ENCODE assay signal across 26 cellular contexts in the genomic region with DNA sequence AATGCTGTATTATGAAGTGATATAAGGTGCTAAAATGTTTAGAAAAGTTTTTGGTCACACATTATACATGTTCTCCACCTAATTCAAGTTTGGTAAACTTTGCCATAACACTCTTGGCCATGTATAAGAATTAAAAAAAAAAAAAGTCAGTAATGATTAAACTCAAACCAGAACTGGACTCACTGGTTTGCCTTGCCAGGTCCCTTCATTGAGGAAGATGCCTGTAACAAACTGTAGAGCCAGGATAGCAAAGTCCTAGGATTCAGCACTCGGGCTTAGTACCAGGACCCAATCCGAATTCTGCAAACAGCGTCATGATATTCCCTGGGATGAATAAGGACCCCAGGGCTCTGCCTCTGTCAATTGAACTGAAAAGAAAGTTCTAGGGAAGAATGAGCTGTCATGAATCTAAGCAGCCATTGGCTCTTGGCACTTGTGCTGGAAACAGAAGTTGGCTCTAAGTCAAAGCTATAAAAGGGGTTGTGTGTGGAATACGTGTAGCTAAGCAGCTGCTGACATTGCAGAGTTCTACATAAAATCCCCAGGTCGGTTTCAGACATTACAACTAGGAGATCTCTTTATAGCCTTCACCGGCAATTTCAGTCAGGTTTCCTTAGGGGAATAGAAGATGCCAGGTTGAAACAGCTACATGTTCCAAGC.
A peak's percentile ranks its signal among the peaks of the same experiment; 100 is the strongest.
DNase-seq lines count a peak whose midpoint lies in the region; ATAC-seq, FAIRE-seq and TF ChIP-seq lines count a peak whose summit lies in the region.
"Had no signal": no experiment of that assay in that cellular context is flagged by ENCODE, and none has a peak within 500 bp of the region (broad histone marks: within the 10 kb centered on the region; RNA-seq: fewer than 3 reads in every experiment).

No MANE protein-coding gene starts in this region.

- no peaks in the 10 kb centered on the region for H3K79me2 ChIP-seq in fibroblast of lung (ENCODE audit: control insufficient read depth, insufficient read depth, low read length)

- intact Hi-C loops in left ventricle myocardium superior (cut with micrococcal nuclease) = no loop called here
- intact Hi-C loops in left cardiac atrium (cut with DNase I) = loop anchor here in 1 of 2 donors (10.0 kb wide), 2 partner anchors 720 to 750 kb away; no protein-coding TSS in a partner anchor
- intact Hi-C loops in pancreas (cut with DNase I) = no loop called here

- H3K4me1 ChIP-seq in fibroblast of lung (ENCODE audit: control insufficient read depth, extremely low read depth, insufficient read depth, low read length) (no peaks in the 10 kb centered on the region), pancreas (peaks cover 0 to 18% (median 14%) of the 10 kb centered on the region in 3 donors)

- 43 to 46% methylated on average over 6 of the region's 6 CpGs for WGBS in pancreas, 2 donors

- DNase-seq in left ventricle myocardium superior (no peak), left cardiac atrium (no peak), fibroblast of lung (ENCODE audit: low read depth in 2 of 2) (peak; percentile 28 to 34), pancreas (peak in 1 of 6 donors; percentile 22), NCI-H446 (lab: John Stamatoyannopoulos, UW) (no peak), hepatic stellate cell (ENCODE audit: low spot score) (no peak), T-helper 2 cell (no peak)
- no peak for DNase-seq in stimulated activated CD4-positive, alpha-beta T cell treated with anti-CD3 and anti-CD28 coated beads, Interleukin-2, amount 100 ng/mL, for 48 hours
- DNase-seq: activated B cell treated with CpG ODN at 0.5 μM for 24 hours; activated CD4-positive, alpha-beta T cell treated with anti-CD3 and anti-CD28 coated beads, Interleukin-2, amount 50 U/mL, for 48 hours; caudate nucleus; DMS79 treated with DMSO at 0.1 percent for 48 hours; kidney glomerular epithelial cell; mesenchymal stem cell; NCI-H524 treated with DMSO at 0.1 percent for 48 hours; ovary; stimulated activated CD4-positive, alpha-beta T cell treated with anti-CD3 and anti-CD28 coated beads, Interleukin-1b, Interleukin-23, amount 100 ng/mL, for 48 hours; T-helper 9 cell had no signal

- H3K9me3 ChIP-seq in fibroblast of lung (ENCODE audit: control insufficient read depth, insufficient read depth, low read depth, low read length) (no peaks in the 10 kb centered on the region), pancreas (no peaks in the 10 kb centered on the region)
- H3K9me3 ChIP-seq: gastroesophageal sphincter, ovary had no signal

- ATAC-seq in left ventricle myocardium superior (peak; percentile 60), left cardiac atrium (no peak), pancreas (peak; percentile 50 to 72 (median 68))
- ATAC-seq: gastroesophageal sphincter; natural killer cell treated with Interleukin-12 subunit alpha and Interleukin-12 subunit beta and Interleukin-15 and Interleukin-18, amount 100 ng/mL, for 72 hours; SK-N-SH treated with all-trans-retinoic acid at 6 μM for 48 hours; stimulated activated effector memory CD8-positive, alpha-beta T cell treated with anti-CD3 and anti-CD28 coated beads, Interleukin-12 subunit alpha, Interleukin-12 subunit beta, amount 100 ng/mL, for 72 hours had no signal

- H3K4me3 ChIP-seq in fibroblast of lung (replicated peaks in 1 of 4; ENCODE audit: control extremely low read depth in 1 of 4, insufficient read depth in 1 of 4, low read depth in 3 of 4, low read length in 4 of 4) = no peak overlapping the region
- no peak overlapping the region for H3K4me3 ChIP-seq in pancreas
- H3K4me3 ChIP-seq: gastroesophageal sphincter, ovary had no signal

- H3K36me3 ChIP-seq in fibroblast of lung (ENCODE audit: control insufficient read depth, insufficient read depth, low read length) (no peaks in the 10 kb centered on the region), pancreas (no peaks in the 10 kb centered on the region)
- H3K36me3 ChIP-seq: gastroesophageal sphincter, ovary had no signal

- no peaks in the 10 kb centered on the region for H4K20me1 ChIP-seq in fibroblast of lung (ENCODE audit: control insufficient read depth, extremely low read depth, insufficient read depth, low read length)

- H3K4me2 ChIP-seq in fibroblast of lung (ENCODE audit: extremely low read depth, insufficient read depth, low read length) = no peak overlapping the region

- H3K9ac ChIP-seq in fibroblast of lung (ENCODE audit: insufficient read depth, low read length) = no peak overlapping the region

- H2AFZ ChIP-seq in fibroblast of lung (ENCODE audit: low read length) = no peak overlapping the region

- H3K27me3 ChIP-seq in fibroblast of lung (ENCODE audit: control insufficient read depth, insufficient read depth, low read length) (no peaks in the 10 kb centered on the region), pancreas (no peaks in the 10 kb centered on the region)
- H3K27me3 ChIP-seq: gastroesophageal sphincter, ovary had no signal

- no peak for FAIRE-seq in pancreas (lab: Jason Lieb, UNC)
- FAIRE-seq: A204.1, endothelial cell of umbilical vein, GM12891 had no signal

- H3K27ac ChIP-seq in fibroblast of lung (ENCODE audit: insufficient read depth, low read length) (no peak overlapping the region), pancreas (no peak overlapping the region)
- H3K27ac ChIP-seq: gastroesophageal sphincter, ovary, RWPE1 had no signal

- TF ChIP-seq CTCF in fibroblast of lung (conservative IDR thresholded peaks at IDR 0.05 in 1 of 2, IDR thresholded peaks at IDR 0.05 in 1 of 2; ENCODE audit: low read depth in 1 of 2, low read length in 2 of 2) (no peak), pancreas (IDR thresholded peaks at IDR 0.05) (no peak)

Comparison
In these comparisons a context has a peak if more than half of its experiments do, and no peak if none do; other contexts are left out.
1. ATAC-seq: peak in left ventricle myocardium superior (single experiment) and pancreas (4 of 4); none in left cardiac atrium (0 of 2).
2. DNase-seq: peak in fibroblast of lung (2 of 2); none in left ventricle myocardium superior (single experiment), left cardiac atrium (single experiment), NCI-H446 (0 of 2), stimulated activated CD4-positive, alpha-beta T cell treated with anti-CD3 and anti-CD28 coated beads, Interleukin-2, amount 100 ng/mL, for 48 hours (0 of 2), hepatic stellate cell (single experiment) and T-helper 2 cell (0 of 5).